ENCODE assay signal across 13 cellular contexts in genomic region chr21:37378700-37379139, GRCh38. TPM values are rescaled to one million over a fixed set of nuclear protein-coding genes. Genes with fewer than 3 reads are reported as not detected.
DNase-seq lines count a peak whose midpoint lies in the region; ATAC-seq and TF ChIP-seq lines count a peak whose summit lies in the region.
"Had no signal": no experiment of that assay in that cellular context is flagged by ENCODE, and none has a peak within 500 bp of the region (broad histone marks: within the 10 kb centered on the region; RNA-seq: fewer than 3 reads in every experiment).

No MANE protein-coding gene starts in this region.

- H3K36me3 Mint-ChIP-seq in activated T-cell treated with anti-CD3 and anti-CD28 coated beads, Interleukin-2, amount 50 U/mL, for 72 hours (ENCODE audit: insufficient read depth in 2 of 2), result peaks cover 4 to 7% of the 10 kb centered on the region in 2 donors
- H3K36me3 Mint-ChIP-seq in brain, result peaks cover 66% of the 10 kb centered on the region

- no peak overlapping the region for H2AFZ ChIP-seq in Loucy (ENCODE audit: low read length)

- H3K36me3 ChIP-seq in Loucy (ENCODE audit: insufficient read depth, low read length), result peaks cover 4% of the 10 kb centered on the region; the same call in 1 of the 2 replicates
- no peaks in the 10 kb centered on the region for H3K36me3 ChIP-seq in psoas muscle (ENCODE audit: insufficient read depth in 1 of 2, low read depth in 1 of 2)
- no peaks in the 10 kb centered on the region for H3K36me3 ChIP-seq in uterus
- no peaks in the 10 kb centered on the region for H3K36me3 ChIP-seq in BE2C
- H3K36me3 ChIP-seq: lower lobe of right lung had no signal

- TF ChIP-seq CTCF in Loucy (conservative IDR thresholded peaks at IDR 0.05; ENCODE audit: low read length) (no peak), brain (conservative IDR thresholded peaks at IDR 0.05) (no peak), psoas muscle (IDR thresholded peaks at IDR 0.05) (no peak), uterus (IDR thresholded peaks at IDR 0.05) (no peak), BE2C (IDR thresholded peaks at IDR 0.05; ENCODE audit: low read depth, low read length) (no peak)

- H3K27me3 Mint-ChIP-seq in activated T-cell treated with anti-CD3 and anti-CD28 coated beads, Interleukin-2, amount 50 U/mL, for 72 hours (ENCODE audit: low read depth), result no peaks in the 10 kb centered on the region
- peaks cover 3% of the 10 kb centered on the region for H3K27me3 Mint-ChIP-seq in brain

- peak overlapping the region; percentile 88 for H3K4me2 ChIP-seq in Loucy (ENCODE audit: low read depth, low read length, poor library complexity, severe bottlenecking)

- peaks cover 12% of the 10 kb centered on the region for H3F3A ChIP-seq in Loucy (ENCODE audit: low read depth)

- peak; percentile 13 to 43 for ATAC-seq in activated T-cell treated with anti-CD3 and anti-CD28 coated beads, Interleukin-2, amount 50 U/mL, for 72 hours (replicated peaks in 1 of 2)
- ATAC-seq in psoas muscle, result no peak
- ATAC-seq: HCT116, lower lobe of right lung, Right ventricle myocardium inferior had no signal

- H3K4me1 ChIP-seq in Loucy (ENCODE audit: insufficient read depth, low read length, poor library complexity, severe bottlenecking), result peaks cover 91% of the 10 kb centered on the region
- H3K4me1 ChIP-seq in psoas muscle, result peaks cover 92% of the 10 kb centered on the region
- H3K4me1 ChIP-seq in uterus, result peaks cover 0 to 8% of the 10 kb centered on the region in 2 donors
- peaks cover 9% of the 10 kb centered on the region for H3K4me1 ChIP-seq in BE2C

- H3K9ac ChIP-seq in Loucy (ENCODE audit: low read depth, low read length, poor library complexity, severe bottlenecking), result peak overlapping the region; percentile 31

- peaks cover 97% of the 10 kb centered on the region for H4K20me1 ChIP-seq in Loucy (ENCODE audit: insufficient read depth, low read length, poor library complexity, severe bottlenecking)

- intact Hi-C loops in psoas muscle (cut with DNase I) (loop anchor here in 1 of 2 donors (5.0 kb wide), 1 partner anchor 44 kb away; no protein-coding TSS in a partner anchor), uterus (cut with DNase I; ENCODE audit: low total_unique reads) (no loop called here)

- H3K9me3 Mint-ChIP-seq in activated T-cell treated with anti-CD3 and anti-CD28 coated beads, Interleukin-2, amount 50 U/mL, for 72 hours, result peaks cover 0 to 3% of the 10 kb centered on the region in 2 donors
- H3K9me3 Mint-ChIP-seq in brain, result peaks cover 8 to 38% (median 28%) of the 10 kb centered on the region in 5 experiments

- peaks cover 82% of the 10 kb centered on the region for H3K4me1 Mint-ChIP-seq in activated T-cell treated with anti-CD3 and anti-CD28 coated beads, Interleukin-2, amount 50 U/mL, for 72 hours (ENCODE audit: low read depth)
- peaks cover 79% of the 10 kb centered on the region for H3K4me1 Mint-ChIP-seq in brain

- H3K4me3 Mint-ChIP-seq in activated T-cell treated with anti-CD3 and anti-CD28 coated beads, Interleukin-2, amount 50 U/mL, for 72 hours, result peak overlapping the region; percentile 51 to 55
- H3K4me3 Mint-ChIP-seq in brain, result peak overlapping the region in 3 of 5 experiments; percentile 1 to 31 (median 15)

- TF ChIP-seq POLR2A in uterus (IDR thresholded peaks at IDR 0.05), result no peak

- no peak for DNase-seq in activated T-cell treated with anti-CD3 and anti-CD28 coated beads, Interleukin-2, amount 50 U/mL, for 72 hours
- no peak for DNase-seq in activated T-cell treated with anti-CD3 and anti-CD28 coated beads, Interleukin-2, amount 50 U/mL, for 48 hours
- no peak for DNase-seq in psoas muscle
- no peak for DNase-seq in NCI-H526 (lab: John Stamatoyannopoulos, UW)
- DNase-seq in uterus, result no peak
- DNase-seq in BE2C, result no peak
- DNase-seq: DMS153, lower lobe of right lung, MV-4-11 had no signal

- H3K9me2 ChIP-seq in Loucy (replicated peaks; ENCODE audit: low read depth, low read length), result no peaks in the 10 kb centered on the region

- H3K9me3 ChIP-seq in Loucy (ENCODE audit: insufficient read depth, low read depth, low read length) (no peaks in the 10 kb centered on the region), psoas muscle (no peaks in the 10 kb centered on the region), uterus (no peaks in the 10 kb centered on the region), BE2C (no peaks in the 10 kb centered on the region)
- H3K9me3 ChIP-seq: lower lobe of right lung had no signal

- H3K79me2 ChIP-seq in Loucy (ENCODE audit: insufficient read depth, low read length), result peaks cover 100% of the 10 kb centered on the region

- H3K4me3 ChIP-seq in Loucy (ENCODE audit: low read length, poor library complexity, severe bottlenecking), result peak overlapping the region; percentile 64
- no peak overlapping the region for H3K4me3 ChIP-seq in psoas muscle
- no peak overlapping the region for H3K4me3 ChIP-seq in uterus
- H3K4me3 ChIP-seq in BE2C (ENCODE audit: low read depth, low read length), result no peak overlapping the region
- H3K4me3 ChIP-seq: lower lobe of right lung had no signal

- H3K27ac ChIP-seq in psoas muscle (peak overlapping the region; percentile 64), uterus (no peak overlapping the region)
- H3K27ac ChIP-seq: lower lobe of right lung had no signal

- WGBS in psoas muscle, 3 donors, result 74 to 78% (median 76%) methylated on average over 3 of the region's 3 CpGs

- peak overlapping the region; percentile 64 for H3K27ac Mint-ChIP-seq in activated T-cell treated with anti-CD3 and anti-CD28 coated beads, Interleukin-2, amount 50 U/mL, for 72 hours
- H3K27ac Mint-ChIP-seq in brain, result peak overlapping the region in 3 of 5 experiments; percentile 22 to 59 (median 47)

- no peaks in the 10 kb centered on the region for H3K27me3 ChIP-seq in Loucy (ENCODE audit: insufficient read depth, low read length, poor library complexity, severe bottlenecking)
- H3K27me3 ChIP-seq in psoas muscle (ENCODE audit: insufficient read depth in 3 of 3, low read length in 2 of 3), result no peaks in the 10 kb centered on the region
- H3K27me3 ChIP-seq in uterus, result no peaks in the 10 kb centered on the region
- H3K27me3 ChIP-seq in BE2C, result no peaks in the 10 kb centered on the region

RNA-seq across cellular contexts. Expression of gene DYRK1A, which starts 12.1 kb away (rescaled TPM):
- total RNA-seq in activated T-cell treated with anti-CD3 and anti-CD28 coated beads, Interleukin-2, amount 50 U/mL, for 72 hours, result 10 to 100 TPM; 82.9 to 85.0 TPM
- polyA plus RNA-seq in brain (ENCODE audit: insufficient read depth, low read depth, low replicate concordance), result 23.0 TPM
- total RNA-seq in psoas muscle, result 100 to 1,000 TPM in 1 of 4 donors, 10 to 100 TPM in 3; 79.9 to 105 (median 89.3) TPM
- polyA plus RNA-seq in psoas muscle, result 10 to 100 TPM; 21.5 to 60.8 (median 31.7) TPM
- total RNA-seq in uterus, result 100 to 1,000 TPM in 3 of 4 donors, 10 to 100 TPM in 1; 42.0 to 137 (median 119) TPM
- 23.5 TPM for polyA plus RNA-seq in BE2C (2012; ENCODE audit: insufficient read depth, insufficient read length, low read depth)

Comparison
In these comparisons a context has a peak if more than half of its experiments do, and no peak if none do; other contexts are left out.
1. ATAC-seq: peak in activated T-cell treated with anti-CD3 and anti-CD28 coated beads, Interleukin-2, amount 50 U/mL, for 72 hours (2 of 2); none in psoas muscle (0 of 4).